In genomic region chr5:7179364-7179763, GRCh38 we compare ENCODE assay signal across 26 cellular contexts.
"Had no signal": no experiment of that assay in that cellular context is flagged by ENCODE, and none has a peak within 500 bp of the region (broad histone marks: within the 10 kb centered on the region; RNA-seq: fewer than 3 reads in every experiment).

No MANE protein-coding gene starts in this region.

- H3K27me3 Mint-ChIP-seq: dendritic cell treated with granulocyte-macrophage colony-stimulating factor and Interleukin-4, amounts not matched to agents 40 ng/mL and 50 ng/mL, for 4 days; effector memory CD8-positive, alpha-beta T cell had no signal

- H3K27ac ChIP-seq: colonic mucosa, epithelial cell of prostate, esophagus squamous epithelium, gastrocnemius medialis, heart right ventricle, left lung, lower lobe of right lung had no signal

- H3K4me1 Mint-ChIP-seq: immature natural killer cell, mesothelial cell of epicardium had no signal

- ATAC-seq: effector memory CD8-positive, alpha-beta T cell; esophagus mucosa; gastrocnemius medialis; heart right ventricle; left lung; left ventricle myocardium superior; lower lobe of right lung had no signal

- DNase-seq: colonic mucosa; cortex of kidney; effector CD8-positive, alpha-beta T cell; effector memory CD8-positive, alpha-beta T cell; endodermal cell; erythroblast; esophagus squamous epithelium; foreskin fibroblast; foreskin melanocyte; gastrocnemius medialis; glutamatergic neuron; head of caudate nucleus; heart right ventricle; hypothalamus; immature natural killer cell; islet precursor cell; kidney; kidney glomerular epithelial cell; left lung; left ventricle myocardium superior; lower lobe of right lung; mesenchymal stem cell had no signal

- H3K27ac Mint-ChIP-seq: dendritic cell treated with granulocyte-macrophage colony-stimulating factor and Interleukin-4, amounts not matched to agents 40 ng/mL and 50 ng/mL, for 4 days; effector memory CD8-positive, alpha-beta T cell; endodermal cell; immature natural killer cell; mesothelial cell of epicardium had no signal

- H3K4me3 Mint-ChIP-seq: dendritic cell treated with granulocyte-macrophage colony-stimulating factor and Interleukin-4, amounts not matched to agents 40 ng/mL and 50 ng/mL, for 4 days; effector memory CD8-positive, alpha-beta T cell; endodermal cell; immature natural killer cell; mesothelial cell of epicardium had no signal

- H3K9me3 Mint-ChIP-seq: dendritic cell treated with granulocyte-macrophage colony-stimulating factor and Interleukin-4, amounts not matched to agents 40 ng/mL and 50 ng/mL, for 4 days; mesothelial cell of epicardium had no signal

- H3K36me3 Mint-ChIP-seq: mesothelial cell of epicardium had no signal
